1 cellular context compared by ENCODE assay signal in genomic region chr14:72451081-72451972, GRCh38.
TF ChIP-seq lines count a peak whose summit lies in the region.

No MANE protein-coding gene starts in this region.

TF ChIP-seq in K562, 482 proteins besides CTCF, POLR2A, EP300 and RAD21 (continued from another document and continues in another):
- TF ChIP-seq ZNF592 (IDR thresholded peaks at IDR 0.05), result no peak
- no peak for TF ChIP-seq ZNF57 (CRISPR knock-in tag; IDR thresholded peaks at IDR 0.05)
- TF ChIP-seq NUFIP1 (IDR thresholded peaks at IDR 0.05; ENCODE audit: partially characterized antibody), result no peak
- TF ChIP-seq ZNF24 (IDR thresholded peaks at IDR 0.05), result no peak
- TF ChIP-seq U2AF2 (optimal IDR thresholded peaks at IDR 0.05; ENCODE audit: low read depth, low read length), result no peak
- no peak for TF ChIP-seq ZNF431 (CRISPR knock-in tag; IDR thresholded peaks at IDR 0.05)
- TF ChIP-seq FOXP1 (CRISPR knock-in tag; IDR thresholded peaks at IDR 0.05), result no peak
- no peak for TF ChIP-seq HIVEP1 (CRISPR knock-in tag; IDR thresholded peaks at IDR 0.05)
- TF ChIP-seq L3MBTL2 (IDR thresholded peaks at IDR 0.05), result peak; percentile 70
- TF ChIP-seq AFF1 (IDR thresholded peaks at IDR 0.05; ENCODE audit: low read depth in 1 of 2, partially characterized antibody in 2 of 2), result no peak
- TF ChIP-seq MAFK (IDR thresholded peaks at IDR 0.05; ENCODE audit: low read length), result peak; percentile 78
- no peak for TF ChIP-seq ADNP (tag; IDR thresholded peaks at IDR 0.05)
- no peak for TF ChIP-seq RCOR1 (IDR thresholded peaks at IDR 0.05; ENCODE audit: borderline replicate concordance in 1 of 2, low read depth in 2 of 2, low read length in 2 of 2)
- TF ChIP-seq FOXJ3 (CRISPR knock-in tag; IDR thresholded peaks at IDR 0.05), result no peak
- TF ChIP-seq ZC3H4 (CRISPR knock-in tag; IDR thresholded peaks at IDR 0.05; ENCODE audit: borderline replicate concordance), result no peak
- TF ChIP-seq SOX6 (IDR thresholded peaks at IDR 0.05), result 0 out of 2 replicates have a peak, but pooled peaks have one; percentile 32
- TF ChIP-seq CEBPB (tag; IDR thresholded peaks at IDR 0.05), result no peak
- no peak for TF ChIP-seq CBFB (CRISPR knock-in tag; IDR thresholded peaks at IDR 0.05)
- TF ChIP-seq SMARCC2 (IDR thresholded peaks at IDR 0.05; ENCODE audit: low read depth), result no peak
- TF ChIP-seq BCLAF1 (IDR thresholded peaks at IDR 0.05; ENCODE audit: borderline replicate concordance in 1 of 2, control insufficient read depth in 1 of 2, low read depth in 2 of 2, low read length in 1 of 2), result no peak
- TF ChIP-seq NR1H2 (CRISPR knock-in tag; IDR thresholded peaks at IDR 0.05), result no peak
- TF ChIP-seq C11orf30 (IDR thresholded peaks at IDR 0.05; ENCODE audit: low read depth), result peak; percentile 84
- TF ChIP-seq ZNF408 (CRISPR knock-in tag; IDR thresholded peaks at IDR 0.05; ENCODE audit: low read depth), result no peak
- peak; percentile 85 for TF ChIP-seq ATF4 (CRISPR knock-in tag; IDR thresholded peaks at IDR 0.05)
- TF ChIP-seq SIX5 (IDR thresholded peaks at IDR 0.05; ENCODE audit: borderline replicate concordance in 1 of 2, insufficient read depth in 1 of 2, low read depth in 1 of 2, low read length in 2 of 2), result no peak
- peak; percentile 96 for TF ChIP-seq MEIS2 (IDR thresholded peaks at IDR 0.05; ENCODE audit: partially characterized antibody)
- TF ChIP-seq E2F3 (CRISPR knock-in tag; IDR thresholded peaks at IDR 0.05), result no peak
- TF ChIP-seq ZNF277 (CRISPR knock-in tag; IDR thresholded peaks at IDR 0.05; ENCODE audit: borderline replicate concordance), result no peak
- TF ChIP-seq SLC30A9 (CRISPR knock-in tag; IDR thresholded peaks at IDR 0.05), result no peak
- TF ChIP-seq HLTF (IDR thresholded peaks at IDR 0.05), result no peak
- TF ChIP-seq ZNF395 (CRISPR knock-in tag; IDR thresholded peaks at IDR 0.05), result peak; percentile 32; the same call in 1 of the 2 replicates
- no peak for TF ChIP-seq SAFB (IDR thresholded peaks at IDR 0.05; ENCODE audit: borderline replicate concordance, low read depth, low read length)
- TF ChIP-seq ZNF668 (CRISPR knock-in tag; IDR thresholded peaks at IDR 0.05), result no peak
- no peak for TF ChIP-seq ETV6 (IDR thresholded peaks at IDR 0.05; ENCODE audit: borderline replicate concordance in 1 of 2, low read depth in 2 of 2, low read length in 1 of 2)
- no peak for TF ChIP-seq ETV6 (CRISPR knock-in tag; IDR thresholded peaks at IDR 0.05; ENCODE audit: borderline replicate concordance)
- peak; percentile 84 for TF ChIP-seq CEBPG (CRISPR knock-in tag; IDR thresholded peaks at IDR 0.05)
- peak; percentile 86 to 88 for TF ChIP-seq CEBPG (tag; conservative IDR thresholded peaks at IDR 0.05 in 1 of 2, IDR thresholded peaks at IDR 0.05 in 1 of 2)
- no peak for TF ChIP-seq DACH1 (IDR thresholded peaks at IDR 0.05; ENCODE audit: partially characterized antibody)
- TF ChIP-seq HMG20A (CRISPR knock-in tag; conservative IDR thresholded peaks at IDR 0.05), result no peak
- TF ChIP-seq MAFG (tag; conservative IDR thresholded peaks at IDR 0.05), result peak; percentile 81
- 0 out of 4 replicates have a peak, but pooled peaks of 1 of the 2 experiments have one; percentile 15 for TF ChIP-seq ZNF639 (CRISPR knock-in tag; conservative IDR thresholded peaks at IDR 0.05 in 1 of 2, IDR thresholded peaks at IDR 0.05 in 1 of 2)
- TF ChIP-seq CREB3 (tag; conservative IDR thresholded peaks at IDR 0.05; ENCODE audit: low read depth), result no peak
- no peak for TF ChIP-seq ZNF23 (CRISPR knock-in tag; IDR thresholded peaks at IDR 0.05)
- no peak for TF ChIP-seq ZBTB33 (CRISPR knock-in tag; IDR thresholded peaks at IDR 0.05)
- no peak for TF ChIP-seq ZNF274 (IDR thresholded peaks at IDR 0.05; ENCODE audit: borderline replicate concordance, low read depth, low read length)
- TF ChIP-seq BACH1 (tag; IDR thresholded peaks at IDR 0.05), result 0 out of 2 replicates have a peak, but pooled peaks have one; percentile 54
- no peak for TF ChIP-seq POLR2H (tag; IDR thresholded peaks at IDR 0.05; ENCODE audit: low read depth)
- TF ChIP-seq NFRKB (IDR thresholded peaks at IDR 0.05; ENCODE audit: low read depth), result peak; percentile 52; the same call in 1 of the 2 replicates
- no peak for TF ChIP-seq NELFE (IDR thresholded peaks at IDR 0.05; ENCODE audit: insufficient read depth, insufficient read length)
